ENCODE assay signal across 17 cellular contexts in the genomic region with DNA sequence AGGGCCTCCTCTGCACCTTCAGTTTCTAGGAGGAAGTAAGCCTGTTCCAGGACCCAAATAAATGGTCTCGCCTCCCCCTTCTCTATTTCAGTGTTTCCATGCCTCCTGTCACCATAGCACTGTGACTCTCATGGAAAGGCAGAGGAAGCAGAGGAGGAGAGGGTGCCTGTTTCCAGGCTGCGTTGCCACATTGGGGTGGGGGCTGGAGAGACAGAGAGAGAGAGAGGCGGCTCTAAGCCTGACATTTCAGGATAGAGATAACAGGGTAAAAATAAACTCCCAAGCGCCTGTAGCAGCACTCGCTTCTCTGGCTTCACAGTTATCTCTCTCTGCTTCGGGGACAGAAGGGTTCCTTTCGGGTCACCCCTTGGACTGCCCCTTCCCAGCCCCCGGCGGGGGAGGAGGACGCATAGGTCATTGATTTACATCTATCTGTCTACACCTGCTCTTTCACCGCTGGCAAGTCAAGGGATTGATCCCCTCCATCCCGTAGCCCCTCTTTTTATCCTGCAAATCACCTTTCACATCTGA.
DNase-seq lines count a peak whose midpoint lies in the region; ATAC-seq and TF ChIP-seq lines count a peak whose summit lies in the region.
"Had no signal": no experiment of that assay in that cellular context is flagged by ENCODE, and none has a peak within 500 bp of the region (broad histone marks: within the 10 kb centered on the region; RNA-seq: fewer than 3 reads in every experiment).

No MANE protein-coding gene starts in this region.

- peaks cover 43% of the 10 kb centered on the region for H3K4me1 Mint-ChIP-seq in nephron

- peaks cover 4% of the 10 kb centered on the region for H3K27me3 Mint-ChIP-seq in nephron (ENCODE audit: low read depth)
- H3K27me3 Mint-ChIP-seq: activated B cell treated with CpG ODN at 0.5 μM for 24 hours had no signal

- ATAC-seq in HG02981 (IDR thresholded peaks at IDR 0.05; ENCODE audit: unreplicated experiment), result no peak
- no peak for ATAC-seq in GM18867 (IDR thresholded peaks at IDR 0.05; ENCODE audit: unreplicated experiment)
- ATAC-seq: HCT116; natural killer cell treated with Interleukin-12 subunit alpha and Interleukin-12 subunit beta and Interleukin-15 and Interleukin-18, amount 100 ng/mL, for 72 hours had no signal

- H3K9ac ChIP-seq in OCI-LY3 (ENCODE audit: low read length), result peak overlapping the region; percentile 55

- H3K4me3 ChIP-seq in OCI-LY3 (ENCODE audit: low read length), result peak overlapping the region; percentile 62
- H3K4me3 ChIP-seq in lower leg skin (ENCODE audit: low read depth, poor library complexity, severe bottlenecking), result no peak overlapping the region
- H3K4me3 ChIP-seq: adrenal gland, MG63, vagina had no signal

- H4K20me1 ChIP-seq in OCI-LY3 (ENCODE audit: insufficient read depth, low read length), result no peaks in the 10 kb centered on the region

- WGBS in lower leg skin, 2 donors, result 75 to 86% methylated on average over 12 of the region's 12 CpGs

- peak overlapping the region; percentile 90 for H2AFZ ChIP-seq in OCI-LY3 (ENCODE audit: low read depth, low read length)

- TF ChIP-seq POLR2A in lower leg skin (IDR thresholded peaks at IDR 0.05), result no peak

- H3K4me2 ChIP-seq in OCI-LY3 (ENCODE audit: low read length), result peak overlapping the region; percentile 88

- TF ChIP-seq CTCF in OCI-LY3 (IDR thresholded peaks at IDR 0.05; ENCODE audit: low read depth, low read length) (no peak), nephron (IDR thresholded peaks at IDR 0.05; ENCODE audit: unreplicated experiment in 3 of 3) (no peak), lower leg skin (IDR thresholded peaks at IDR 0.05) (no peak)

- no peaks in the 10 kb centered on the region for H3K27me3 ChIP-seq in OCI-LY3 (ENCODE audit: low read depth, low read length)
- H3K27me3 ChIP-seq: adrenal gland, MG63, vagina had no signal

- DNase-seq in CD1c-positive myeloid dendritic cell (ENCODE audit: extremely low spot score) (peak; percentile 57), germinal center (ENCODE audit: low spot score) (peak; percentile 40), NCI-H2081 treated with DMSO at 0.1 percent for 48 hours (lab: John Stamatoyannopoulos, UW) (no peak), lower leg skin (ENCODE audit: low spot score in 2 of 2) (no peak)
- DNase-seq: activated B cell treated with CpG ODN at 0.5 μM for 24 hours, GF-D8, MG63, NCI-H2081, T-helper 1 cell had no signal

- intact Hi-C loops in lower leg skin (cut with DNase I; ENCODE audit: low total_unique reads), result no loop called here

- H3K9me3 ChIP-seq in OCI-LY3 (ENCODE audit: insufficient read depth, low read length), result no peaks in the 10 kb centered on the region
- H3K9me3 ChIP-seq: adrenal gland, MG63, vagina had no signal

- no peaks in the 10 kb centered on the region for H3K36me3 ChIP-seq in OCI-LY3 (replicated peaks; ENCODE audit: low read depth, low read length)
- H3K36me3 ChIP-seq: adrenal gland, MG63, vagina had no signal

- no peaks in the 10 kb centered on the region for H3K9me3 Mint-ChIP-seq in nephron
- H3K9me3 Mint-ChIP-seq: natural killer cell treated with Interleukin-12 subunit alpha and Interleukin-12 subunit beta and Interleukin-15 and Interleukin-18, amount 100 ng/mL, for 72 hours had no signal

- H3K4me1 ChIP-seq in OCI-LY3 (ENCODE audit: low read length), result peaks cover 58% of the 10 kb centered on the region

- H3K27ac ChIP-seq in OCI-LY3 (ENCODE audit: low read length), result peak overlapping the region; percentile 63
- H3K27ac ChIP-seq: vagina had no signal

- no peaks in the 10 kb centered on the region for H3K36me3 Mint-ChIP-seq in nephron (ENCODE audit: low read depth)
- H3K36me3 Mint-ChIP-seq: natural killer cell treated with Interleukin-12 subunit alpha and Interleukin-12 subunit beta and Interleukin-15 and Interleukin-18, amount 100 ng/mL, for 72 hours had no signal

- H3K27ac Mint-ChIP-seq in nephron, result peak overlapping the region in 2 of 3 experiments; percentile 31 to 99
- H3K27ac Mint-ChIP-seq: natural killer cell treated with Interleukin-12 subunit alpha and Interleukin-12 subunit beta and Interleukin-15 and Interleukin-18, amount 100 ng/mL, for 72 hours had no signal

- no peak overlapping the region for H3K4me3 Mint-ChIP-seq in nephron
- H3K4me3 Mint-ChIP-seq: activated B cell treated with CpG ODN at 0.5 μM for 24 hours; natural killer cell treated with Interleukin-12 subunit alpha and Interleukin-12 subunit beta and Interleukin-15 and Interleukin-18, amount 100 ng/mL, for 72 hours had no signal

- H3K79me2 ChIP-seq in OCI-LY3 (ENCODE audit: low read length), result no peaks in the 10 kb centered on the region

Comparison
In these comparisons a context has a peak if more than half of its experiments do, and no peak if none do; other contexts are left out.
1. DNase-seq: peak in CD1c-positive myeloid dendritic cell (single experiment) and germinal center (single experiment); none in NCI-H2081 treated with DMSO at 0.1 percent for 48 hours (single experiment) and lower leg skin (0 of 2).